9 cellular contexts compared by ENCODE assay signal in genomic region chr6:2817778-2818443, GRCh38. TPM values are rescaled to one million over a fixed set of nuclear protein-coding genes. Genes with fewer than 3 reads are reported as not detected.
DNase-seq lines count a peak whose midpoint lies in the region; ATAC-seq, FAIRE-seq and TF ChIP-seq lines count a peak whose summit lies in the region.
"Had no signal": no experiment of that assay in that cellular context is flagged by ENCODE, and none has a peak within 500 bp of the region (broad histone marks: within the 10 kb centered on the region; RNA-seq: fewer than 3 reads in every experiment).

No MANE protein-coding gene starts in this region.

- H3K79me2 ChIP-seq in K562 (ENCODE audit: control insufficient read depth, insufficient read depth, low read length) (no peaks in the 10 kb centered on the region), hepatocyte (no peaks in the 10 kb centered on the region)

- no TSS peak for BruUV-seq in K562 (replicated peaks; lab: Mats Ljungman, UMichigan)

- no peaks in the 10 kb centered on the region; the same call in 1 of the 2 replicates for H3K27me3 Mint-ChIP-seq in HFFc6 (ENCODE audit: insufficient read depth)

- H3K4me3 ChIP-seq in K562 (no peak overlapping the region), hepatocyte (no peak overlapping the region), skeletal muscle tissue (ENCODE audit: low read length in 3 of 3) (no peak overlapping the region)

- H3K36me3 ChIP-seq in K562 (ENCODE audit: control insufficient read depth, insufficient read depth, low read length) (no peaks in the 10 kb centered on the region), hepatocyte (replicated peaks; ENCODE audit: insufficient read depth, low read depth) (no peaks in the 10 kb centered on the region), skeletal muscle tissue (ENCODE audit: control insufficient read depth in 3 of 3, insufficient read depth in 3 of 3, low read length in 3 of 3) (no peaks in the 10 kb centered on the region)

- POLR2A ChIA-PET in K562 (lab: Yijun Ruan, JAX): interaction anchor here (1.0 to 2.4 kb wide), 5 partner anchors 8 to 23 kb away, joined by 3 to 18 read pairs (median 3); partner anchors contain the start of gene SERPINB1

- H3K9me3 Mint-ChIP-seq in HFFc6: peaks cover 16% of the 10 kb centered on the region

- no peak overlapping the region for H3K9ac ChIP-seq in K562 (ENCODE audit: insufficient read depth in 1 of 2, low read depth in 2 of 2, low read length in 2 of 2)
- H3K9ac ChIP-seq in skeletal muscle tissue (ENCODE audit: low read depth in 1 of 3, low read length in 3 of 3): no peak overlapping the region

- H3K4me3 Mint-ChIP-seq in HFFc6: peak overlapping the region; percentile 53; the same call in 1 of the 2 replicates

- H3K27me3 ChIP-seq in K562 (ENCODE audit: control insufficient read depth in 2 of 2, insufficient read depth in 2 of 2, low read length in 2 of 2) (no peaks in the 10 kb centered on the region), hepatocyte (no peaks in the 10 kb centered on the region), skeletal muscle tissue (ENCODE audit: control insufficient read depth in 3 of 3, insufficient read depth in 3 of 3, low read length in 3 of 3) (no peaks in the 10 kb centered on the region)

- H3K9me2 ChIP-seq in hepatocyte (replicated peaks; ENCODE audit: insufficient read depth): no peaks in the 10 kb centered on the region

- H3K9me3 ChIP-seq in K562 (replicated peaks; ENCODE audit: control insufficient read depth, insufficient read depth, low read depth, low read length) (peaks cover 7% of the 10 kb centered on the region), hepatocyte (ENCODE audit: low read depth) (peaks cover 3% of the 10 kb centered on the region), skeletal muscle tissue (ENCODE audit: control insufficient read depth in 3 of 3, low read length in 3 of 3) (peaks cover 0 to 3% (median 0%) of the 10 kb centered on the region in 3 donors)

- no peak for TF ChIP-seq POLR2A in K562 (conservative IDR thresholded peaks at IDR 0.05)

- H2AFZ ChIP-seq in K562 (ENCODE audit: low read depth, low read length) (no peak overlapping the region), hepatocyte (peak overlapping the region; percentile 10)

- no peak for ATAC-seq in K562
- ATAC-seq in GM21528 (IDR thresholded peaks at IDR 0.05; ENCODE audit: low FRiP score, unreplicated experiment): no peak
- no peak for ATAC-seq in HG03159 (IDR thresholded peaks at IDR 0.05; ENCODE audit: unreplicated experiment)

- peak; percentile 24 for DNase-seq in HFFc6
- no peak for DNase-seq in K562 (ENCODE audit: extremely low read depth in 1 of 4, low spot score in 3 of 4)
- DNase-seq in hepatocyte (ENCODE audit: low spot score): no peak
- DNase-seq in NCI-H2196 (lab: John Stamatoyannopoulos, UW; ENCODE audit: unreplicated experiment): no peak
- DNase-seq in DMS79 (lab: John Stamatoyannopoulos, UW): no peak
- DNase-seq: activated CD4-positive, alpha-beta T cell treated with anti-CD3 and anti-CD28 coated beads, Interleukin-2, amount 50 U/mL, for 1 hour had no signal

- no peak overlapping the region for H3K4me2 ChIP-seq in K562 (ENCODE audit: insufficient read depth, low read length)
- peak overlapping the region; percentile 32 for H3K4me2 ChIP-seq in hepatocyte

- TF ChIP-seq CTCF in HFFc6 (IDR thresholded peaks at IDR 0.05) (no peak), K562 (IDR thresholded peaks at IDR 0.05 in 2 of 3, conservative IDR thresholded peaks at IDR 0.05 in 1 of 3; ENCODE audit: insufficient read depth in 2 of 3, low read depth in 1 of 3, low read length in 3 of 3) (no peak), hepatocyte (IDR thresholded peaks at IDR 0.05; ENCODE audit: poor library complexity) (no peak)

- peaks cover 22% of the 10 kb centered on the region for H3K4me1 Mint-ChIP-seq in HFFc6 (ENCODE audit: low read depth)

- no peak for FAIRE-seq in K562 (lab: Jason Lieb, UNC)

- H3K36me3 Mint-ChIP-seq in HFFc6 (ENCODE audit: low read depth): peaks cover 15% of the 10 kb centered on the region

- H3K4me1 ChIP-seq in K562 (replicated peaks in 1 of 2; ENCODE audit: control insufficient read depth in 2 of 2, insufficient read depth in 2 of 2, low read length in 2 of 2) (no peaks in the 10 kb centered on the region), hepatocyte (ENCODE audit: insufficient read depth) (peaks cover 15% of the 10 kb centered on the region), skeletal muscle tissue (ENCODE audit: control insufficient read depth in 3 of 3, insufficient read depth in 3 of 3, low read length in 3 of 3) (peaks cover 6 to 17% (median 7%) of the 10 kb centered on the region in 3 donors)

- CTCF ChIA-PET in K562 (lab: Yijun Ruan, JAX; ENCODE audit: low intra/inter-chr PET ratio): no interaction called here

- TF ChIP-seq EP300 in K562 (IDR thresholded peaks at IDR 0.05; ENCODE audit: low read length): no peak

- 24% methylated on average over 4 of the region's 4 CpGs for WGBS in K562 (ENCODE audit: insufficient coverage, low coverage, missing lambda C conversion rate)
- 36% methylated on average over 4 of the region's 4 CpGs for WGBS in hepatocyte (ENCODE audit: low lambda C conversion rate, missing lambda C conversion rate)

- peak overlapping the region; percentile 86 for H3K27ac Mint-ChIP-seq in HFFc6

- no peaks in the 10 kb centered on the region for H3K9me1 ChIP-seq in K562 (ENCODE audit: control insufficient read depth, insufficient read depth, low read length)

- intact Hi-C loops in K562 (cut with micrococcal nuclease): no loop called here

- H4K20me1 ChIP-seq in K562 (replicated peaks; ENCODE audit: control insufficient read depth, insufficient read depth, low read length) (no peaks in the 10 kb centered on the region), hepatocyte (ENCODE audit: insufficient read depth, poor library complexity, severe bottlenecking) (no peaks in the 10 kb centered on the region)

- H3K27ac ChIP-seq in K562 (ENCODE audit: extremely low read depth, low read depth, low read length) (no peak overlapping the region), hepatocyte (peak overlapping the region; percentile 47), skeletal muscle tissue (ENCODE audit: low read depth, low read length) (peak overlapping the region; percentile 32)

- no peak for TF ChIP-seq RAD21 in K562 (CRISPR knock-in tag; conservative IDR thresholded peaks at IDR 0.05 in 1 of 2, IDR thresholded peaks at IDR 0.05 in 1 of 2)

- in situ Hi-C loops in K562 (cut with MboI): no loop called here

RNA-seq across cellular contexts. Expression of gene SERPINB1, which starts 23.8 kb away (rescaled TPM):
- 10 to 100 TPM; 21.1 to 39.2 (median 29.3) TPM for total RNA-seq in HFFc6 (2021; fragmentation: NEBNext Ultra II Directional; extraction: Animal tissue kit (Norgen Biotek cat#: 25700))
- total RNA-seq in K562 (2011; cell fraction: chromatin; rRNA removed; ENCODE audit: low replicate concordance): 11.1 and 19.1 TPM in 2 replicates
- 13.9 and 18.2 TPM in 2 replicates for total RNA-seq in K562 (2011; cell fraction: nucleolus; rRNA removed)
- total RNA-seq in K562 (2011; cell fraction: nucleoplasm; rRNA removed): 16.9 and 26.9 TPM in 2 replicates
- total RNA-seq in K562 (2014; rRNA removed) (36.7 and 41.2 TPM in 2 replicates), K562 (2014; rRNA removed; fragmentation: Illumina TruSeq; extraction: Trizol) (49.3 and 62.5 TPM in 2 replicates), K562 (2015; rRNA removed; fragmentation: Illumina TruSeq; extraction: Trizol) (31.9 and 33.9 TPM in 2 replicates), K562 (2021) (45.6 and 46.5 TPM in 2 replicates), hepatocyte (48.6 and 57.0 TPM in 2 replicates), skeletal muscle tissue (11.5 TPM)
- polyA plus RNA-seq in K562 (2011; rRNA removed) (49.4 and 108 TPM in 2 replicates), K562 (2014; fragmentation: Illumina TruSeq; extraction: Trizol) (57.7 and 78.3 TPM in 2 replicates), K562 (2014; fragmentation: Nextera tagmentation; extraction: Ambion mirVana) (10 to 100 TPM; 63.8 to 68.7 TPM), K562 (2014; rRNA removed) (61.9 and 66.9 TPM in 2 replicates), hepatocyte (45.9 and 56.5 TPM in 2 replicates)
- polyA plus RNA-seq in K562 (2011; cell fraction: cytosol; rRNA removed): 24.3 and 27.5 TPM in 2 replicates
- 22.6 and 24.2 TPM in 2 replicates for polyA plus RNA-seq in K562 (2011; cell fraction: nucleus; rRNA removed)
- polyA plus RNA-seq in K562 (2012): 44.7 and 93.0 TPM in 2 replicates
- 48.6 and 55.2 TPM in 2 replicates for polyA minus RNA-seq in K562 (2011; rRNA and poly(A)+ RNA removed)
- 25.9 and 43.6 TPM in 2 replicates for polyA minus RNA-seq in K562 (2011; cell fraction: cytosol; rRNA and poly(A)+ RNA removed)
- polyA minus RNA-seq in K562 (2011; cell fraction: nucleus; rRNA and poly(A)+ RNA removed): 20.3 and 22.5 TPM in 2 replicates

RNA-seq across cellular contexts. Expression of gene WRNIP1, which starts 52.7 kb away (rescaled TPM):
- total RNA-seq in HFFc6 (2021; fragmentation: NEBNext Ultra II Directional; extraction: Animal tissue kit (Norgen Biotek cat#: 25700)): 10 to 100 TPM; 31.9 to 40.4 (median 33.5) TPM
- total RNA-seq in K562 (2011; cell fraction: chromatin; rRNA removed; ENCODE audit: low replicate concordance): 22.1 and 23.9 TPM in 2 replicates
- total RNA-seq in K562 (2011; cell fraction: nucleolus; rRNA removed): 25.7 and 28.6 TPM in 2 replicates
- 23.4 and 25.1 TPM in 2 replicates for total RNA-seq in K562 (2011; cell fraction: nucleoplasm; rRNA removed)
- total RNA-seq in K562 (2014; rRNA removed) (57.6 and 66.2 TPM in 2 replicates), K562 (2014; rRNA removed; fragmentation: Illumina TruSeq; extraction: Trizol) (35.8 and 41.6 TPM in 2 replicates), K562 (2015; rRNA removed; fragmentation: Illumina TruSeq; extraction: Trizol) (57.9 and 59.8 TPM in 2 replicates), K562 (2021) (43.6 and 48.6 TPM in 2 replicates), hepatocyte (47.6 TPM in 2 replicates), skeletal muscle tissue (27.7 TPM)
- polyA plus RNA-seq in K562 (2011; rRNA removed) (38.9 and 44.1 TPM in 2 replicates), K562 (2014; fragmentation: Illumina TruSeq; extraction: Trizol) (52.1 and 63.6 TPM in 2 replicates), K562 (2014; fragmentation: Nextera tagmentation; extraction: Ambion mirVana) (10 to 100 TPM; 13.2 to 15.9 TPM), K562 (2014; rRNA removed) (58.3 and 59.8 TPM in 2 replicates), hepatocyte (44.9 and 54.6 TPM in 2 replicates)
- polyA plus RNA-seq in K562 (2011; cell fraction: cytosol; rRNA removed): 48.7 and 64.2 TPM in 2 replicates
- 70.8 and 98.6 TPM in 2 replicates for polyA plus RNA-seq in K562 (2011; cell fraction: nucleus; rRNA removed)
- 48.5 and 50.6 TPM in 2 replicates for polyA plus RNA-seq in K562 (2012)
- 32.3 and 38.6 TPM in 2 replicates for polyA minus RNA-seq in K562 (2011; rRNA and poly(A)+ RNA removed)
- 23.3 and 23.9 TPM in 2 replicates for polyA minus RNA-seq in K562 (2011; cell fraction: cytosol; rRNA and poly(A)+ RNA removed)
- polyA minus RNA-seq in K562 (2011; cell fraction: nucleus; rRNA and poly(A)+ RNA removed): 36.5 and 48.5 TPM in 2 replicates
